Comparison of ENCODE assay signal across 8 cellular contexts in genomic region chr2:217934321-217935131, GRCh38.
DNase-seq lines count a peak whose midpoint lies in the region; ATAC-seq and TF ChIP-seq lines count a peak whose summit lies in the region.

No MANE protein-coding gene starts in this region.

- no peak overlapping the region for H2AFZ ChIP-seq in HCT116 (ENCODE audit: low read depth, low read length, poor library complexity, severe bottlenecking)

- no peak for DNase-seq in HCT116 (ENCODE audit: low read depth, low spot score)
- no peak for DNase-seq in T-helper 17 cell
- peak; percentile 73 for DNase-seq in Right ventricle myocardium superior
- peak; percentile 45 for DNase-seq in retinal pigment epithelial cell (ENCODE audit: low read depth)
- DNase-seq in activated effector memory CD4-positive, alpha-beta T cell treated with anti-CD3 and anti-CD28 coated beads, Interleukin-2, amount 50 U/mL, for 16 hours: no peak
- DNase-seq in WERI-Rb-1: no peak
- no peak for DNase-seq in NCI-H1048 (lab: John Stamatoyannopoulos, UW)

- RAD21 ChIA-PET in HCT116 (lab: Charles Lee; ENCODE audit: low non-redundant PET in 1 of 2, low total read pairs in 2 of 2, uncharacterized antibody in 2 of 2, unreplicated experiment in 2 of 2): no interaction called here

- H3K4me2 ChIP-seq in HCT116 (ENCODE audit: low read length): no peak overlapping the region

- H3K4me3 Mint-ChIP-seq in T-helper 17 cell: no peak overlapping the region

- ATAC-seq in HCT116: peak; percentile 32; the same call in 1 of the 2 replicates
- ATAC-seq in T-helper 17 cell: peak; percentile 60
- ATAC-seq in Right ventricle myocardium superior (ENCODE audit: poor library complexity): peak; percentile 21
- ATAC-seq in GM18502 (IDR thresholded peaks at IDR 0.05; ENCODE audit: poor library complexity, unreplicated experiment): no peak

- H3K27me3 Mint-ChIP-seq in T-helper 17 cell: peaks cover 53% of the 10 kb centered on the region

- H3K9me2 ChIP-seq in HCT116 (ENCODE audit: insufficient read depth): no peaks in the 10 kb centered on the region

- H3K36me3 ChIP-seq in HCT116 (ENCODE audit: control insufficient read depth in 1 of 2, insufficient read depth in 2 of 2, low read length in 2 of 2) (no peaks in the 10 kb centered on the region), WERI-Rb-1 (no peaks in the 10 kb centered on the region)

- H3K79me2 ChIP-seq in HCT116 (ENCODE audit: insufficient read depth, low read length): no peaks in the 10 kb centered on the region

- no peaks in the 10 kb centered on the region for H3K4me1 ChIP-seq in HCT116 (ENCODE audit: control insufficient read depth in 1 of 2, insufficient read depth in 2 of 2, low read length in 2 of 2)

- TF ChIP-seq POLR2A in HCT116 (IDR thresholded peaks at IDR 0.05; ENCODE audit: borderline replicate concordance, extremely low read depth, insufficient read depth, insufficient read length): no peak

- H3K9ac ChIP-seq in HCT116 (ENCODE audit: low read length): no peak overlapping the region

- CTCF ChIA-PET in HCT116 (lab: Charles Lee): no interaction called here

- H3K27me3 ChIP-seq in HCT116 (ENCODE audit: insufficient read depth, low read length) (no peaks in the 10 kb centered on the region), WERI-Rb-1 (ENCODE audit: insufficient read depth, low read depth, severe bottlenecking) (no peaks in the 10 kb centered on the region)

- no peak overlapping the region for H3K27ac Mint-ChIP-seq in T-helper 17 cell

- TF ChIP-seq RAD21 in HCT116 (IDR thresholded peaks at IDR 0.05; ENCODE audit: low read depth): no peak

- no peaks in the 10 kb centered on the region for H3K9me3 ChIP-seq in HCT116 (ENCODE audit: control insufficient read depth in 1 of 2, insufficient read depth in 1 of 2, low read depth in 1 of 2, low read length in 2 of 2)
- H3K9me3 ChIP-seq in T-helper 17 cell (ENCODE audit: control insufficient read depth, low read length, poor library complexity, severe bottlenecking): no peaks in the 10 kb centered on the region
- H3K9me3 ChIP-seq in WERI-Rb-1 (ENCODE audit: severe bottlenecking): no peaks in the 10 kb centered on the region

- intact Hi-C loops in HCT116 (cut with micrococcal nuclease): loop anchor here (5.0 kb wide), 1 partner anchor 53 kb away; no protein-coding TSS in a partner anchor
- intact Hi-C loops in Right ventricle myocardium superior (cut with DNase I): loop anchor here (5.0 kb wide), 1 partner anchor 32 kb away; no protein-coding TSS in a partner anchor

- no TSS peak for BruUV-seq in HCT116 (replicated peaks; lab: Mats Ljungman, UMichigan)

- TF ChIP-seq CTCF in HCT116 (IDR thresholded peaks at IDR 0.05 in 2 of 3, conservative IDR thresholded peaks at IDR 0.05 in 1 of 3; ENCODE audit: borderline replicate concordance in 1 of 3, insufficient read depth in 1 of 3, low read depth in 2 of 3, low read length in 2 of 3) (no peak), retinal pigment epithelial cell (conservative IDR thresholded peaks at IDR 0.05; ENCODE audit: low read depth, low read length) (no peak), WERI-Rb-1 (IDR thresholded peaks at IDR 0.05; ENCODE audit: low read depth, low read length) (no peak)

- H4K20me1 ChIP-seq in HCT116 (ENCODE audit: insufficient read depth): no peaks in the 10 kb centered on the region

- H3K27ac ChIP-seq in HCT116 (ENCODE audit: low read depth, low read length) (no peak overlapping the region), WERI-Rb-1 (no peak overlapping the region)

- no peaks in the 10 kb centered on the region for H3K36me3 Mint-ChIP-seq in T-helper 17 cell (ENCODE audit: low read depth)

- peaks cover 15% of the 10 kb centered on the region for H3K4me1 Mint-ChIP-seq in T-helper 17 cell

- H3K4me3 ChIP-seq in HCT116 (replicated peaks in 1 of 2; ENCODE audit: low read depth in 1 of 2, low read length in 2 of 2) (no peak overlapping the region), retinal pigment epithelial cell (ENCODE audit: low read length) (no peak overlapping the region), WERI-Rb-1 (ENCODE audit: low read depth, low read length) (no peak overlapping the region)

- POLR2A ChIA-PET in HCT116 (lab: Charles Lee): no interaction called here

TF ChIP-seq in HCT116, 20 proteins besides CTCF, POLR2A, EP300 and RAD21:
- TF ChIP-seq ZNF274 (IDR thresholded peaks at IDR 0.05; ENCODE audit: low read depth, low read length) (no peak), FOSL1 (IDR thresholded peaks at IDR 0.05; ENCODE audit: low read depth) (no peak), TCF7L2 (IDR thresholded peaks at IDR 0.05; ENCODE audit: borderline replicate concordance, extremely low read depth, insufficient read depth, insufficient read length) (no peak), POLR2AphosphoS5 (IDR thresholded peaks at IDR 0.05; ENCODE audit: low read depth, low read length) (no peak), ATF3 (IDR thresholded peaks at IDR 0.05) (no peak), SIN3A (IDR thresholded peaks at IDR 0.05; ENCODE audit: low read depth) (no peak), SRF (IDR thresholded peaks at IDR 0.05; ENCODE audit: low read depth) (no peak), EGR1 (IDR thresholded peaks at IDR 0.05; ENCODE audit: low read depth) (no peak), CEBPB (IDR thresholded peaks at IDR 0.05; ENCODE audit: low read depth) (no peak), MAX (IDR thresholded peaks at IDR 0.05) (no peak)

Comparison
In these comparisons a context has a peak if more than half of its experiments do, and no peak if none do; other contexts are left out.
1. DNase-seq: peak in Right ventricle myocardium superior (single experiment) and retinal pigment epithelial cell (single experiment); none in HCT116 (single experiment), T-helper 17 cell (0 of 3), activated effector memory CD4-positive, alpha-beta T cell treated with anti-CD3 and anti-CD28 coated beads, Interleukin-2, amount 50 U/mL, for 16 hours (single experiment), WERI-Rb-1 (single experiment) and NCI-H1048 (single experiment).